20 cellular contexts compared by ENCODE assay signal in the genomic region with DNA sequence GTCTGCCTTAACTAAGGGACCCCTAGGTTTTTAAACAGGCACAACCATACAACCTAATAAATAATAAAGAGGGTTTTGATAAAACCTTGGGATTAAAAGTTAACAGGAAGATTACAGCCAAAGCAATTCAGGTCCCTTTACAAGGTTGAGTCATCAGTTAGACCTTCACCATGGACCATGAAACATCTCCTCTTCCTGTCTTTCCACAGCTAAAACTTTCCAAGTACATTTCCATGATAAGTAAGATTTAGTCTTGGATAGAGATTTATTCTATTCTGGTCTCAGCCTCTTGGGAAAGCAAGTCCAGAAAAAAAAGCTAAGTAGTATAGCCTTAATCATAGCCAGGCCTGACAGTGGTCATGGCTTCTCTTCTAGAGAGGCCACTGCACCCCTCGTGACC. TPM values are rescaled to one million over a fixed set of nuclear protein-coding genes. Genes with fewer than 3 reads are reported as not detected.
DNase-seq lines count a peak whose midpoint lies in the region; ATAC-seq, FAIRE-seq and TF ChIP-seq lines count a peak whose summit lies in the region.
"Had no signal": no experiment of that assay in that cellular context is flagged by ENCODE, and none has a peak within 500 bp of the region (broad histone marks: within the 10 kb centered on the region; RNA-seq: fewer than 3 reads in every experiment).

No MANE protein-coding gene starts in this region.

- no peak overlapping the region for H3K27ac Mint-ChIP-seq in WTC11

- ATAC-seq in HG02678 (IDR thresholded peaks at IDR 0.05; ENCODE audit: unreplicated experiment) (no peak), WTC11 (no peak)
- ATAC-seq: Panc1 had no signal

- CTCF ChIA-PET in WTC11 (lab: Charles Lee): no interaction called here

- no peaks in the 10 kb centered on the region for H3K9me3 Mint-ChIP-seq in WTC11

- H3K4me1 ChIP-seq in small intestine (ENCODE audit: control insufficient read depth in 2 of 2, insufficient read depth in 1 of 2, low read depth in 1 of 2, low read length in 1 of 2): no peaks in the 10 kb centered on the region

- H3K27ac ChIP-seq in small intestine (ENCODE audit: low read depth in 1 of 2, low read length in 1 of 2): no peak overlapping the region

- WGBS in small intestine, 3 donors: 82 to 97% (median 90%) methylated on average over 1 of the region's 1 CpG

- no peaks in the 10 kb centered on the region for H3K9me3 ChIP-seq in small intestine (ENCODE audit: control insufficient read depth, low read depth)
- H3K9me3 ChIP-seq: HAP-1 had no signal

- H3K27me3 ChIP-seq in small intestine (ENCODE audit: control insufficient read depth in 2 of 2, insufficient read depth in 2 of 2, low read length in 2 of 2): no peaks in the 10 kb centered on the region

- DNase-seq in HT1080 (ENCODE audit: low read depth): peak; percentile 34
- DNase-seq in amniotic epithelial cell (ENCODE audit: low read depth): peak; percentile 64
- DNase-seq in iris pigment epithelial cell (ENCODE audit: low read depth): peak; percentile 11
- DNase-seq in small intestine: peak; percentile 48
- no peak for DNase-seq in D721Med (ENCODE audit: insufficient read length, low spot score)
- no peak for DNase-seq in activated CD4-positive, alpha-beta T cell treated with anti-CD3 and anti-CD28 coated beads, Interleukin-2, amount 50 U/mL, for 1 hour
- no peak for DNase-seq in WTC11 (ENCODE audit: low spot score)
- DNase-seq: ACHN, AML-193, COR-L47, MM.1S, NCI-H1105, NCI-H1694 treated with DMSO at 0.1 percent for 48 hours, NCI-H2107, NCI-H2227 treated with DMSO at 0.1 percent for 48 hours, NCI-H524 treated with DMSO at 0.1 percent for 48 hours had no signal

- H3K36me3 ChIP-seq in small intestine (ENCODE audit: control insufficient read depth in 2 of 2, insufficient read depth in 2 of 2, low read length in 2 of 2): no peaks in the 10 kb centered on the region
- H3K36me3 ChIP-seq: HAP-1 had no signal

- peaks cover 3% of the 10 kb centered on the region; the same call in 1 of the 2 replicates for H3K27me3 Mint-ChIP-seq in WTC11 (ENCODE audit: low read depth)

- no peak overlapping the region for H3K4me3 ChIP-seq in small intestine (ENCODE audit: low read depth in 1 of 2, low read length in 2 of 2)
- H3K4me3 ChIP-seq: HAP-1 had no signal

- TF ChIP-seq CTCF in D721Med (IDR thresholded peaks at IDR 0.05; ENCODE audit: insufficient read depth, missing control alignments) (no peak), WTC11 (IDR thresholded peaks at IDR 0.05) (no peak)

- FAIRE-seq in small intestine (lab: Jason Lieb, UNC) (no peak), D721Med (lab: Jason Lieb, UNC) (no peak)

- POLR2A ChIA-PET in WTC11 (lab: Charles Lee): no interaction called here

- peaks cover 20% of the 10 kb centered on the region for H3K4me1 Mint-ChIP-seq in WTC11

- no peak overlapping the region for H3K4me3 Mint-ChIP-seq in WTC11
- H3K4me3 Mint-ChIP-seq: CD14-positive monocyte had no signal

- no peaks in the 10 kb centered on the region for H3K36me3 Mint-ChIP-seq in WTC11
- H3K36me3 Mint-ChIP-seq: CD14-positive monocyte had no signal

TF ChIP-seq in WTC11, 78 proteins besides CTCF, POLR2A, EP300 and RAD21:
- no peak for TF ChIP-seq GRHL2 (CRISPR knock-in tag; IDR thresholded peaks at IDR 0.05; ENCODE audit: insufficient replicate concordance, severe bottlenecking)
- TF ChIP-seq, protein P1, sequence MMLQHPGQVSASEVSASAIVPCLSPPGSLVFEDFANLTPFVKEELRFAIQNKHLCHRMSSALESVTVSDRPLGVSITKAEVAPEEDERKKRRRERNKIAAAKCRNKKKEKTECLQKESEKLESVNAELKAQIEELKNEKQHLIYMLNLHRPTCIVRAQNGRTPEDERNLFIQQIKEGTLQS (CRISPR knock-in tag; conservative IDR thresholded peaks at IDR 0.05): no peak

RNA-seq across cellular contexts. Expression of gene PRSS35, which starts 2.9 kb away (rescaled TPM):
- total RNA-seq in HT1080 (2014; rRNA removed; shearing (Covaris generic)): 0.69 and 0.70 TPM in 2 replicates
- 0.07 and 0.12 TPM in 2 replicates for polyA plus RNA-seq in HT1080 (2015; cell fraction: cytosol; rRNA removed)
- polyA plus RNA-seq in HT1080 (2015; cell fraction: nucleus; rRNA removed): 0.22 and 0.35 TPM in 2 replicates
- under 1 TPM in 1 of 3 donors, not detected in 2; 0.12 TPM for polyA plus RNA-seq in small intestine
- total RNA-seq in WTC11 (2021): 2.7 to 6.7 TPM (median 3.1 TPM) in 3 replicates
- polyA plus RNA-seq: CD14-positive monocyte had no signal

Comparison
In these comparisons a context has a peak if more than half of its experiments do, and no peak if none do; other contexts are left out.
1. DNase-seq: peak in HT1080 (single experiment), amniotic epithelial cell (single experiment), iris pigment epithelial cell (single experiment) and small intestine (single experiment); none in D721Med (single experiment), activated CD4-positive, alpha-beta T cell treated with anti-CD3 and anti-CD28 coated beads, Interleukin-2, amount 50 U/mL, for 1 hour (single experiment) and WTC11 (single experiment).